In the genomic region with DNA sequence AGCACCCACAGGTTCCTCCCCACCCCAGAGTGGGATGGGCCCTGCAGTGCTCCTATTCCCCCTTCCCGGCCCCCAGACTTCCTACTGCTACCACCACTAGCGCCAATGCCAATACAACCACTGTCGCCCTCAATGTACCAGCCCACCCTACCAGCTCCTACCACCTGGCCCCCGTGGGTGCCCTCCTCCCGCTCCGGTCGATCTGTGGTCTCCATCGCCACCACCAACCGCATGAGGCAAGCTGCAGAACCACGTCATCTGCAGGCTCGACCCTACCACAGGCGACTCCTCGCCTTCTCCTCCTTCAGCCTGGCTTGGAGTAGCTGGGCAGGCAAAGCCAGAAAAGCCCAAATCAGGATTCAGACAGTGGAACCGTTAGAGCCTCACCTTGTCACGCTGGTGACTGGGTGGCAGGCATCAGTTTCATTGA, we compare ENCODE assay signal across 23 cellular contexts.
A peak's percentile ranks its signal among the peaks of the same experiment; 100 is the strongest.
DNase-seq lines count a peak whose midpoint lies in the region; ATAC-seq and TF ChIP-seq lines count a peak whose summit lies in the region.
"Had no signal": no experiment of that assay in that cellular context is flagged by ENCODE, and none has a peak within 500 bp of the region (broad histone marks: within the 10 kb centered on the region; RNA-seq: fewer than 3 reads in every experiment).

No MANE protein-coding gene starts in this region.

- intact Hi-C loops in left cardiac atrium (cut with DNase I): no loop called here
- intact Hi-C loops in stomach (cut with DNase I; ENCODE audit: low total_unique reads): no loop called here

- H3K36me3 ChIP-seq in Peyer's patch: no peaks in the 10 kb centered on the region
- no peaks in the 10 kb centered on the region for H3K36me3 ChIP-seq in stomach
- H3K36me3 ChIP-seq: adrenal gland, heart right ventricle had no signal

- TF ChIP-seq POLR2A in Peyer's patch (IDR thresholded peaks at IDR 0.05) (no peak), stomach (IDR thresholded peaks at IDR 0.05) (no peak)

- H3K27me3 ChIP-seq in Peyer's patch (no peaks in the 10 kb centered on the region), stomach (peaks cover 0 to 7% (median 0%) of the 10 kb centered on the region in 3 donors)
- H3K27me3 ChIP-seq: adrenal gland had no signal

- H3K9me3 Mint-ChIP-seq in progenitor cell of endocrine pancreas (ENCODE audit: low read depth): peaks cover 63% of the 10 kb centered on the region
- H3K9me3 Mint-ChIP-seq: activated T-helper 2 cell treated with anti-CD3 and anti-CD28 coated beads, Interferon-gamma antibody, Interleukin-2, Interleukin-4, amounts not matched to agents 10 μg/mL and 5 μg/mL and 100 μg/mL, durations not matched to agents 14 hours and 24 hours and 36 hours had no signal

- peaks cover 14% of the 10 kb centered on the region for H3K36me3 Mint-ChIP-seq in progenitor cell of endocrine pancreas (ENCODE audit: insufficient read depth)

- no peaks in the 10 kb centered on the region for H3K9me3 ChIP-seq in Peyer's patch
- peaks cover 0 to 21% (median 15%) of the 10 kb centered on the region in 4 donors for H3K9me3 ChIP-seq in stomach
- H3K9me3 ChIP-seq: adrenal gland had no signal

- no peak overlapping the region for H3K27ac ChIP-seq in Peyer's patch
- no peak overlapping the region for H3K27ac ChIP-seq in stomach
- H3K27ac ChIP-seq: adrenal gland, heart right ventricle, KMS-11 had no signal

- 81 to 85% (median 83%) methylated on average over 15 of the region's 15 CpGs for WGBS in stomach, 5 donors

- DNase-seq in D341Med (ENCODE audit: low spot score): peak; percentile 26
- DNase-seq in Peyer's patch: peak in 2 of 3 donors; percentile 43 to 46
- peak; percentile 27 for DNase-seq in left cardiac atrium
- peak; percentile 19 for DNase-seq in progenitor cell of endocrine pancreas (ENCODE audit: low spot score, unreplicated experiment)
- DNase-seq in stomach: no peak
- DNase-seq in NCI-H1417 treated with DMSO at 0.1 percent for 48 hours (lab: John Stamatoyannopoulos, UW): no peak
- DNase-seq: activated CD4-positive, alpha-beta T cell treated with anti-CD3 and anti-CD28 coated beads for 1 hour; adrenal gland; caudate nucleus; effector CD8-positive, alpha-beta T cell; mesendoderm; NCI-H1105; NCI-H526; stimulated activated CD4-positive, alpha-beta T cell treated with anti-CD3 and anti-CD28 coated beads, Interleukin-15, amount 100 ng/mL, for 24 hours; stimulated activated naive CD4-positive, alpha-beta T cell treated with Interleukin-2 at 50 U/mL for 16 hours had no signal

- TF ChIP-seq CTCF in Peyer's patch (IDR thresholded peaks at IDR 0.05) (no peak), progenitor cell of endocrine pancreas (IDR thresholded peaks at IDR 0.05; ENCODE audit: unreplicated experiment) (no peak), stomach (IDR thresholded peaks at IDR 0.05) (no peak)

- no peak overlapping the region for H3K27ac Mint-ChIP-seq in progenitor cell of endocrine pancreas
- H3K27ac Mint-ChIP-seq: activated T-helper 2 cell treated with anti-CD3 and anti-CD28 coated beads, Interferon-gamma antibody, Interleukin-2, Interleukin-4, amounts not matched to agents 10 μg/mL and 5 μg/mL and 100 μg/mL, durations not matched to agents 14 hours and 24 hours and 36 hours; GM23338; nephron had no signal

- TF ChIP-seq EP300 in stomach (IDR thresholded peaks at IDR 0.05): no peak

- H3K4me1 ChIP-seq in Peyer's patch: no peaks in the 10 kb centered on the region
- no peaks in the 10 kb centered on the region for H3K4me1 ChIP-seq in stomach
- H3K4me1 ChIP-seq: adrenal gland, heart right ventricle had no signal

- H3K27me3 Mint-ChIP-seq in progenitor cell of endocrine pancreas: no peaks in the 10 kb centered on the region

- no peak overlapping the region for H3K4me3 Mint-ChIP-seq in progenitor cell of endocrine pancreas (ENCODE audit: low read depth)
- H3K4me3 Mint-ChIP-seq: GM23338, nephron had no signal

- H3K4me3 ChIP-seq in Peyer's patch (no peak overlapping the region), stomach (no peak overlapping the region)
- H3K4me3 ChIP-seq: adrenal gland, GM23338, heart right ventricle had no signal

- ATAC-seq in left cardiac atrium (no peak), HG03469 (IDR thresholded peaks at IDR 0.05; ENCODE audit: unreplicated experiment) (no peak), HG03521 (IDR thresholded peaks at IDR 0.05; ENCODE audit: unreplicated experiment) (no peak)
- ATAC-seq: GM23338, SK-N-SH treated with all-trans-retinoic acid at 6 μM for 48 hours had no signal

- H3K4me1 Mint-ChIP-seq in progenitor cell of endocrine pancreas (ENCODE audit: low read depth): no peaks in the 10 kb centered on the region
- H3K4me1 Mint-ChIP-seq: GM23338, nephron had no signal

Comparison
In these comparisons a context has a peak if more than half of its experiments do, and no peak if none do; other contexts are left out.
1. DNase-seq: peak in D341Med (single experiment), Peyer's patch (2 of 3), left cardiac atrium (single experiment) and progenitor cell of endocrine pancreas (single experiment); none in stomach (single experiment) and NCI-H1417 treated with DMSO at 0.1 percent for 48 hours (single experiment).